ENCODE assay signal across 16 cellular contexts in genomic region chr4:68734095-68734494, GRCh38.
DNase-seq lines count a peak whose midpoint lies in the region; ATAC-seq and TF ChIP-seq lines count a peak whose summit lies in the region.
"Had no signal": no experiment of that assay in that cellular context is flagged by ENCODE, and none has a peak within 500 bp of the region (broad histone marks: within the 10 kb centered on the region; RNA-seq: fewer than 3 reads in every experiment).

No MANE protein-coding gene starts in this region.

- intact Hi-C loops in stomach (cut with DNase I; ENCODE audit: low total_unique reads) = no loop called here

- no peak overlapping the region for H3K4me3 ChIP-seq in stomach
- H3K4me3 ChIP-seq: lower lobe of right lung, spleen had no signal

- H3K36me3 ChIP-seq in stomach = no peaks in the 10 kb centered on the region
- H3K36me3 ChIP-seq: lower lobe of right lung, spleen had no signal

- H3K4me1 ChIP-seq in stomach = peaks cover 0 to 32% (median 0%) of the 10 kb centered on the region in 4 donors
- H3K4me1 ChIP-seq: lower lobe of right lung, spleen had no signal

- no peak for TF ChIP-seq POLR2A in stomach (IDR thresholded peaks at IDR 0.05)

- DNase-seq in stomach (no peak), D341Med (ENCODE audit: low spot score) (no peak), CD1c-positive myeloid dendritic cell (ENCODE audit: extremely low spot score) (no peak), EL (no peak), NCI-H2081 (lab: John Stamatoyannopoulos, UW) (no peak)
- DNase-seq: activated CD4-positive, alpha-beta memory T cell treated with anti-CD3 and anti-CD28 coated beads for 36 hours; activated naive CD4-positive, alpha-beta T cell treated with Interleukin-2 at 50 U/mL for 16 hours; caudate nucleus; head of caudate nucleus; lower lobe of right lung; spleen; T-helper 1 cell; trophoblast cell had no signal

- no peak for TF ChIP-seq EP300 in stomach (IDR thresholded peaks at IDR 0.05)

- no peak for TF ChIP-seq CTCF in stomach (IDR thresholded peaks at IDR 0.05)

- peak overlapping the region in 3 of 5 donors; percentile 41 to 67 (median 60) for H3K27ac ChIP-seq in stomach
- H3K27ac ChIP-seq: lower lobe of right lung, spleen had no signal

- 25 to 29% (median 29%) methylated on average over 1 of the region's 1 CpG for WGBS in stomach, 5 donors

- H3K9me3 ChIP-seq in stomach = peaks cover 0 to 4% (median 2%) of the 10 kb centered on the region in 4 donors
- H3K9me3 ChIP-seq: lower lobe of right lung had no signal

- ATAC-seq in GM19372 (IDR thresholded peaks at IDR 0.05; ENCODE audit: low read depth, unreplicated experiment) (peak; percentile 39), HG02798 (IDR thresholded peaks at IDR 0.05; ENCODE audit: poor library complexity, unreplicated experiment) (peak; percentile 54), HG03571 (IDR thresholded peaks at IDR 0.05; ENCODE audit: unreplicated experiment) (peak; percentile 51)
- ATAC-seq: lower lobe of right lung had no signal

- no peaks in the 10 kb centered on the region for H3K27me3 ChIP-seq in stomach
- H3K27me3 ChIP-seq: spleen had no signal
